ENCODE assay signal across 1 cellular context in genomic region chr2:187461294-187462261, GRCh38.
TF ChIP-seq lines count a peak whose summit lies in the region.

No MANE protein-coding gene starts in this region.

TF ChIP-seq in H1, 55 proteins besides CTCF, POLR2A, EP300 and RAD21 (continued from another document):
- TF ChIP-seq USF2 (IDR thresholded peaks at IDR 0.05; ENCODE audit: low read length): no peak
